1 cellular context compared by ENCODE assay signal in the genomic region with DNA sequence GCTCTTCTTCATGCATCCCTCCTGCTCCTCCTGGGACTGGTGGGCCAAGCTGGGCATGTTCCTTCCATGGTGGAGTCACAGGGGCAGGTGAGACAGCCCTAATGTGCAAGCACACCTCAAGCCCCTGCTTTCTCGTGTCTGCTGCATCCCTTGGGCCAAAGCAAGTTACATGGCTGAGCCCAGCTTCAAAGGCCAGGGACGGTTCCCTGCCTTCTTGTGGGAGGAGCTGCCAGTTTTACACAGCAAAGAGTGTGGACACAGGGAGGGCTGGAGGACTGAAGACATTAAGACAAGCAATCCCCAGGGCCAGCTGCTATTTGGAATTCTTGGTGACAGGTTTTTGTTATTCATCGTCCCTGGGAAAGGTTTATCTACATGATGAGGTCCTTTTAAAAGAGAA.
TF ChIP-seq lines count a peak whose summit lies in the region.

No MANE protein-coding gene starts in this region.

TF ChIP-seq in GM23338, 12 proteins besides CTCF, POLR2A, EP300 and RAD21:
- TF ChIP-seq STAT1 (IDR thresholded peaks at IDR 0.05; ENCODE audit: unreplicated experiment) (no peak), NANOG (IDR thresholded peaks at IDR 0.05; ENCODE audit: borderline replicate concordance) (no peak), ZNF114 (CRISPR knock-in tag; IDR thresholded peaks at IDR 0.05) (no peak), EZH2phosphoT487 (IDR thresholded peaks at IDR 0.05; ENCODE audit: unreplicated experiment) (no peak), POLR2AphosphoS5 (IDR thresholded peaks at IDR 0.05; ENCODE audit: low read depth) (no peak)
- TF ChIP-seq, protein P1, sequence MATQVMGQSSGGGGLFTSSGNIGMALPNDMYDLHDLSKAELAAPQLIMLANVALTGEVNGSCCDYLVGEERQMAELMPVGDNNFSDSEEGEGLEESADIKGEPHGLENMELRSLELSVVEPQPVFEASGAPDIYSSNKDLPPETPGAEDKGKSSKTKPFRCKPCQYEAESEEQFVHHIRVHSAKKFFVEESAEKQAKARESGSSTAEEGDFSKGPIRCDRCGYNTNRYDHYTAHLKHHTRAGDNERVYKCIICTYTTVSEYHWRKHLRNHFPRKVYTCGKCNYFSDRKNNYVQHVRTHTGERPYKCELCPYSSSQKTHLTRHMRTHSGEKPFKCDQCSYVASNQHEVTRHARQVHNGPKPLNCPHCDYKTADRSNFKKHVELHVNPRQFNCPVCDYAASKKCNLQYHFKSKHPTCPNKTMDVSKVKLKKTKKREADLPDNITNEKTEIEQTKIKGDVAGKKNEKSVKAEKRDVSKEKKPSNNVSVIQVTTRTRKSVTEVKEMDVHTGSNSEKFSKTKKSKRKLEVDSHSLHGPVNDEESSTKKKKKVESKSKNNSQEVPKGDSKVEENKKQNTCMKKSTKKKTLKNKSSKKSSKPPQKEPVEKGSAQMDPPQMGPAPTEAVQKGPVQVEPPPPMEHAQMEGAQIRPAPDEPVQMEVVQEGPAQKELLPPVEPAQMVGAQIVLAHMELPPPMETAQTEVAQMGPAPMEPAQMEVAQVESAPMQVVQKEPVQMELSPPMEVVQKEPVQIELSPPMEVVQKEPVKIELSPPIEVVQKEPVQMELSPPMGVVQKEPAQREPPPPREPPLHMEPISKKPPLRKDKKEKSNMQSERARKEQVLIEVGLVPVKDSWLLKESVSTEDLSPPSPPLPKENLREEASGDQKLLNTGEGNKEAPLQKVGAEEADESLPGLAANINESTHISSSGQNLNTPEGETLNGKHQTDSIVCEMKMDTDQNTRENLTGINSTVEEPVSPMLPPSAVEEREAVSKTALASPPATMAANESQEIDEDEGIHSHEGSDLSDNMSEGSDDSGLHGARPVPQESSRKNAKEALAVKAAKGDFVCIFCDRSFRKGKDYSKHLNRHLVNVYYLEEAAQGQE (IDR thresholded peaks at IDR 0.05; ENCODE audit: unreplicated experiment): no peak
